22 cellular contexts compared by ENCODE assay signal in genomic region chr7:113010377-113010776, GRCh38.
"Had no signal": no experiment of that assay in that cellular context is flagged by ENCODE, and none has a peak within 500 bp of the region (broad histone marks: within the 10 kb centered on the region; RNA-seq: fewer than 3 reads in every experiment).

No MANE protein-coding gene starts in this region.

- H3K27ac Mint-ChIP-seq: activated CD4-positive, alpha-beta T cell treated with anti-CD3 and anti-CD28 coated beads for 36 hours; activated CD8-positive, alpha-beta memory T cell treated with anti-CD3 and anti-CD28 coated beads, Interleukin-2, amount 10 ng/mL, durations not matched to agents 7 days and 5 days; activated CD8-positive, alpha-beta T cell treated with anti-CD3 and anti-CD28 coated beads, Interleukin-2, amount 10 ng/mL, durations not matched to agents 7 days and 5 days; activated naive CD4-positive, alpha-beta T cell treated with anti-CD3 and anti-CD28 coated beads, Interleukin-2, amount 50 U/mL, for 24 hours; activated naive CD8-positive, alpha-beta T cell treated with anti-CD3 and anti-CD28 coated beads, Interleukin-2, amount 50 U/mL, for 24 hours; activated T-helper 2 cell treated with anti-CD3 and anti-CD28 coated beads, Interferon-gamma antibody, Interleukin-2, Interleukin-4, amounts not matched to agents 10 μg/mL and 5 μg/mL and 100 μg/mL, durations not matched to agents 14 hours and 24 hours and 36 hours; natural killer cell treated with Interleukin-12 subunit alpha and Interleukin-12 subunit beta and Interleukin-15 and Interleukin-18, amount 100 ng/mL, for 72 hours had no signal

- ATAC-seq: activated CD4-positive, alpha-beta T cell treated with anti-CD3 and anti-CD28 coated beads for 36 hours; activated CD8-positive, alpha-beta memory T cell treated with anti-CD3 and anti-CD28 coated beads, Interleukin-2, amount 10 ng/mL, durations not matched to agents 7 days and 5 days; activated CD8-positive, alpha-beta T cell treated with anti-CD3 and anti-CD28 coated beads, Interleukin-2, amount 10 ng/mL, durations not matched to agents 7 days and 5 days; activated naive CD8-positive, alpha-beta T cell treated with anti-CD3 and anti-CD28 coated beads, Interleukin-2, amount 50 U/mL, for 24 hours; left lung; mucosa of descending colon; natural killer cell treated with Interleukin-12 subunit alpha and Interleukin-12 subunit beta and Interleukin-15 and Interleukin-18, amount 100 ng/mL, for 72 hours; right cardiac atrium; upper lobe of right lung had no signal

- H3K9me3 ChIP-seq: mucosa of descending colon, suprapubic skin, upper lobe of right lung had no signal

- H3K36me3 ChIP-seq: breast epithelium, heart right ventricle, left lung, spleen, suprapubic skin, tibial artery, upper lobe of right lung had no signal

- H3K36me3 Mint-ChIP-seq: activated CD8-positive, alpha-beta memory T cell treated with anti-CD3 and anti-CD28 coated beads, Interleukin-2, amount 10 ng/mL, durations not matched to agents 7 days and 5 days; natural killer cell treated with Interleukin-12 subunit alpha and Interleukin-12 subunit beta and Interleukin-15 and Interleukin-18, amount 100 ng/mL, for 72 hours had no signal

- H3K4me1 ChIP-seq: breast epithelium, heart right ventricle, left lung, spleen, suprapubic skin, tibial artery, upper lobe of right lung had no signal

- H3K9me3 Mint-ChIP-seq: activated T-helper 2 cell treated with anti-CD3 and anti-CD28 coated beads, Interferon-gamma antibody, Interleukin-2, Interleukin-4, amounts not matched to agents 10 μg/mL and 5 μg/mL and 100 μg/mL, durations not matched to agents 14 hours and 24 hours and 36 hours had no signal

- DNase-seq: activated CD4-positive, alpha-beta T cell treated with anti-CD3 and anti-CD28 coated beads for 36 hours; activated CD4-positive, CD25-positive, alpha-beta regulatory T cell; activated CD8-positive, alpha-beta memory T cell treated with anti-CD3 and anti-CD28 coated beads, Interleukin-2, amount 10 ng/mL, durations not matched to agents 7 days and 5 days; activated CD8-positive, alpha-beta T cell treated with anti-CD3 and anti-CD28 coated beads, Interleukin-2, amount 10 ng/mL, durations not matched to agents 7 days and 5 days; activated naive CD8-positive, alpha-beta T cell treated with anti-CD3 and anti-CD28 coated beads, Interleukin-2, amount 50 U/mL, for 24 hours; activated T-cell treated with anti-CD3 and anti-CD28 coated beads, Interleukin-2, amount 50 U/mL, for 48 hours; amygdala; central memory CD4-positive, alpha-beta T cell; heart right ventricle; left lung; mucosa of descending colon; posterior cingulate gyrus; right cardiac atrium; spleen; stimulated activated naive CD4-positive, alpha-beta T cell; tibial artery; upper lobe of right lung had no signal

- H3K4me3 ChIP-seq: breast epithelium, heart right ventricle, left lung, mucosa of descending colon, spleen, suprapubic skin, tibial artery, upper lobe of right lung had no signal

- H3K27me3 ChIP-seq: breast epithelium, heart right ventricle, left lung, suprapubic skin, tibial artery, upper lobe of right lung had no signal

- H3K27me3 Mint-ChIP-seq: activated CD8-positive, alpha-beta memory T cell treated with anti-CD3 and anti-CD28 coated beads, Interleukin-2, amount 10 ng/mL, durations not matched to agents 7 days and 5 days; activated naive CD8-positive, alpha-beta T cell treated with anti-CD3 and anti-CD28 coated beads, Interleukin-2, amount 50 U/mL, for 24 hours; natural killer cell treated with Interleukin-12 subunit alpha and Interleukin-12 subunit beta and Interleukin-15 and Interleukin-18, amount 100 ng/mL, for 72 hours had no signal

- H3K4me3 Mint-ChIP-seq: activated CD4-positive, alpha-beta T cell treated with anti-CD3 and anti-CD28 coated beads for 36 hours; activated CD8-positive, alpha-beta memory T cell treated with anti-CD3 and anti-CD28 coated beads, Interleukin-2, amount 10 ng/mL, durations not matched to agents 7 days and 5 days; activated CD8-positive, alpha-beta T cell treated with anti-CD3 and anti-CD28 coated beads, Interleukin-2, amount 10 ng/mL, durations not matched to agents 7 days and 5 days; activated naive CD4-positive, alpha-beta T cell treated with anti-CD3 and anti-CD28 coated beads, Interleukin-2, amount 50 U/mL, for 24 hours; activated naive CD8-positive, alpha-beta T cell treated with anti-CD3 and anti-CD28 coated beads, Interleukin-2, amount 50 U/mL, for 24 hours; natural killer cell treated with Interleukin-12 subunit alpha and Interleukin-12 subunit beta and Interleukin-15 and Interleukin-18, amount 100 ng/mL, for 72 hours had no signal

- H3K27ac ChIP-seq: breast epithelium, heart right ventricle, left lung, spleen, suprapubic skin, tibial artery, upper lobe of right lung had no signal

- H3K4me1 Mint-ChIP-seq: activated CD4-positive, alpha-beta T cell treated with anti-CD3 and anti-CD28 coated beads for 36 hours; activated CD8-positive, alpha-beta memory T cell treated with anti-CD3 and anti-CD28 coated beads, Interleukin-2, amount 10 ng/mL, durations not matched to agents 7 days and 5 days; activated naive CD4-positive, alpha-beta T cell treated with anti-CD3 and anti-CD28 coated beads, Interleukin-2, amount 50 U/mL, for 24 hours; activated naive CD8-positive, alpha-beta T cell treated with anti-CD3 and anti-CD28 coated beads, Interleukin-2, amount 50 U/mL, for 24 hours had no signal
